ENCODE assay signal across 13 cellular contexts in the genomic region with DNA sequence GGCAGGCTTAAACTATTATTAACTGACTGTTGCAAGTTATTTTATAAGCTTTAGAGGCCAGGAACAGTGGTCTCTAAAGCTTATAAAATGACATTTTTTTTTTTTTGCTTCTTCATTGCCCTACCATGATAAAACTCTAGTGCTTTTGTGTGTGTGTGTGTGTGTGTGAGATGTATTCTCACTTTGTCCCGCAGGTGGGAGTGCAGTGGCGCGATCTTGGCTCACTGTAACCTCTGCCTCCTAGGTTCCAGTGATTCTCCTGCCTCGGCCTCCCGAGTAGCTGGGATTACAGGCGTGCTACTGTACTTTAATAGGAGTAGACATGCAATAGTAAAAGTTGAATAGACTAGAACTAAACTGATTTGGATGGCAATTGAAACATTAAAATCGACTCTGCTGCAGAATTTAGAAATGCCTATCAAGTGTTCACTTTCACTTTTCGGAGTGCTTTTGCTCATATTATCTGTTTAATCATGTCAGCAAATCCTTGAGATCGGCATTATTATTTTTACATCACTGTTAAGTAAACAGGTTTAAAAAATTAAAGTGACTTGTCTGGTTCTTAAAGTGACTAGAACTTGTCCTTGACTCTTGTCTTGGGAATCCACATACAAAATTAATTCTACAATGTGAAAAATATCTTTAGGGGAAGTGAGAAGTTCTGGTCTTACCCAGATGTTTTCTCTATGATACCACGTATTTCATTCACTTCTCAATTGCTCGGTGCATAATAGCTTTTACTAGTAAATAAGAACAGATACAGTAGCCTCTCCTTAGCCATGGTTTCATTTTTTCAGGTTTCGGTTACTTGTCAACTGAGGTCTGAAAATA. TPM values are rescaled to one million over a fixed set of nuclear protein-coding genes. Genes with fewer than 3 reads are reported as not detected.
A peak's percentile ranks its signal among the peaks of the same experiment; 100 is the strongest.
DNase-seq lines count a peak whose midpoint lies in the region; ATAC-seq and TF ChIP-seq lines count a peak whose summit lies in the region.
"Had no signal": no experiment of that assay in that cellular context is flagged by ENCODE, and none has a peak within 500 bp of the region (broad histone marks: within the 10 kb centered on the region; RNA-seq: fewer than 3 reads in every experiment).

No MANE protein-coding gene starts in this region.

- no peak overlapping the region for H3K27ac Mint-ChIP-seq in stimulated activated effector memory CD8-positive, alpha-beta T cell treated with anti-CD3 and anti-CD28 coated beads, Interleukin-12 subunit alpha, Interleukin-12 subunit beta, amount 100 ng/mL, for 72 hours
- H3K27ac Mint-ChIP-seq: CD8-positive, alpha-beta memory T cell; dendritic cell treated with granulocyte-macrophage colony-stimulating factor and Interleukin-4, amounts not matched to agents 40 ng/mL and 50 ng/mL, for 4 days had no signal

- no TSS peak for BruUV-seq in PC-3 (replicated peaks; lab: Mats Ljungman, UMichigan)

- H3K36me3 ChIP-seq in PC-3 (ENCODE audit: low read depth, low read length): no peaks in the 10 kb centered on the region
- no peaks in the 10 kb centered on the region for H3K36me3 ChIP-seq in vagina

- H3K9me3 ChIP-seq in PC-3 (ENCODE audit: low read length): no peaks in the 10 kb centered on the region
- H3K9me3 ChIP-seq in vagina: no peaks in the 10 kb centered on the region

- no peaks in the 10 kb centered on the region for H3K79me2 ChIP-seq in PC-3 (ENCODE audit: low read length)

- no peaks in the 10 kb centered on the region for H3K9me3 Mint-ChIP-seq in stimulated activated effector memory CD8-positive, alpha-beta T cell treated with anti-CD3 and anti-CD28 coated beads, Interleukin-12 subunit alpha, Interleukin-12 subunit beta, amount 100 ng/mL, for 72 hours
- H3K9me3 Mint-ChIP-seq: CD8-positive, alpha-beta memory T cell; dendritic cell treated with granulocyte-macrophage colony-stimulating factor and Interleukin-4, amounts not matched to agents 40 ng/mL and 50 ng/mL, for 4 days had no signal

- peak overlapping the region; percentile 14; the same call in 1 of the 2 replicates for H2AFZ ChIP-seq in PC-3 (ENCODE audit: low read length)

- in situ Hi-C loops in GM13976 (cut with MboI; ENCODE audit: low sequenced_read_pairs, unreplicated experiment) (loop anchor here (10.0 kb wide), 1 partner anchor 218 kb away; no protein-coding TSS in a partner anchor), ACHN (cut with HindIII; ENCODE audit: low pct_ligation_motif_present, low pct_unique_long_range_greater_than_20kb, low sequenced_read_pairs) (no loop called here)

- H3K4me3 Mint-ChIP-seq in stimulated activated effector memory CD8-positive, alpha-beta T cell treated with anti-CD3 and anti-CD28 coated beads, Interleukin-12 subunit alpha, Interleukin-12 subunit beta, amount 100 ng/mL, for 72 hours: no peak overlapping the region
- H3K4me3 Mint-ChIP-seq: CD8-positive, alpha-beta memory T cell; dendritic cell treated with granulocyte-macrophage colony-stimulating factor and Interleukin-4, amounts not matched to agents 40 ng/mL and 50 ng/mL, for 4 days had no signal

- H3K9ac ChIP-seq in PC-3 (ENCODE audit: low read length): no peak overlapping the region

- peak overlapping the region; percentile 4; the same call in 1 of the 2 replicates for H3K4me3 ChIP-seq in PC-3 (ENCODE audit: low read length)
- H3K4me3 ChIP-seq in vagina: no peak overlapping the region

- no peaks in the 10 kb centered on the region for H3K9me2 ChIP-seq in PC-3 (replicated peaks; ENCODE audit: low read length)

- DNase-seq in GM13976 (ENCODE audit: low spot score) (peak; percentile 23), PC-3 (no peak), ACHN (no peak), left lobe of liver (ENCODE audit: low spot score) (no peak), vagina (ENCODE audit: extremely low spot score in 2 of 2) (no peak)
- no peak for DNase-seq in stimulated activated effector memory CD8-positive, alpha-beta T cell treated with anti-CD3 and anti-CD28 coated beads, Interleukin-12 subunit alpha, Interleukin-12 subunit beta, amount 100 ng/mL, for 72 hours (ENCODE audit: low spot score in 2 of 2)
- DNase-seq: activated effector memory CD4-positive, alpha-beta T cell treated with anti-CD3 and anti-CD28 coated beads, Interleukin-2, amount 50 U/mL, for 16 hours; CD8-positive, alpha-beta memory T cell; H7; hypothalamus had no signal

- ATAC-seq in GM19463 (IDR thresholded peaks at IDR 0.05; ENCODE audit: unreplicated experiment): peak; percentile 87
- peak; percentile 51 for ATAC-seq in HG03095 (IDR thresholded peaks at IDR 0.05; ENCODE audit: unreplicated experiment)
- no peak for ATAC-seq in PC-3
- ATAC-seq in stimulated activated effector memory CD8-positive, alpha-beta T cell treated with anti-CD3 and anti-CD28 coated beads, Interleukin-12 subunit alpha, Interleukin-12 subunit beta, amount 100 ng/mL, for 72 hours: no peak
- no peak for ATAC-seq in left lobe of liver

- H3K4me2 ChIP-seq in PC-3 (ENCODE audit: low read length): peak overlapping the region; percentile 50

- H3K4me1 Mint-ChIP-seq in stimulated activated effector memory CD8-positive, alpha-beta T cell treated with anti-CD3 and anti-CD28 coated beads, Interleukin-12 subunit alpha, Interleukin-12 subunit beta, amount 100 ng/mL, for 72 hours: no peaks in the 10 kb centered on the region
- H3K4me1 Mint-ChIP-seq: CD8-positive, alpha-beta memory T cell had no signal

- H3K4me1 ChIP-seq in PC-3 (ENCODE audit: insufficient read depth, low read length) (peaks cover 11% of the 10 kb centered on the region), vagina (no peaks in the 10 kb centered on the region)

- TF ChIP-seq CTCF in GM13976 (IDR thresholded peaks at IDR 0.05; ENCODE audit: borderline replicate concordance, control extremely low read depth, extremely low read depth, insufficient read depth, missing control alignments) (no peak), PC-3 (conservative IDR thresholded peaks at IDR 0.05; ENCODE audit: low read depth, low read length) (no peak), vagina (IDR thresholded peaks at IDR 0.05) (no peak)

- H3F3A ChIP-seq in PC-3 (ENCODE audit: low read length, unreplicated experiment): no peaks in the 10 kb centered on the region

- TF ChIP-seq POLR2A in vagina (IDR thresholded peaks at IDR 0.05): no peak

- intact Hi-C loops in PC-3 (cut with micrococcal nuclease) (loop anchor here (2.0 kb wide), 1 partner anchor 28 kb away; no protein-coding TSS in a partner anchor), vagina (cut with DNase I) (no loop called here)

- 0 out of 2 replicates have a peak overlapping the region, but pooled peaks have one; percentile 1 for H3K27ac ChIP-seq in PC-3 (ENCODE audit: low read length)
- no peak overlapping the region for H3K27ac ChIP-seq in vagina

- no peaks in the 10 kb centered on the region for H3K36me3 Mint-ChIP-seq in stimulated activated effector memory CD8-positive, alpha-beta T cell treated with anti-CD3 and anti-CD28 coated beads, Interleukin-12 subunit alpha, Interleukin-12 subunit beta, amount 100 ng/mL, for 72 hours
- H3K36me3 Mint-ChIP-seq: CD8-positive, alpha-beta memory T cell had no signal

- CTCF ChIA-PET in PC-3 (lab: Charles Lee): no interaction called here

- POLR2A ChIA-PET in PC-3 (lab: Charles Lee; ENCODE audit: unreplicated experiment): no interaction called here

- no peaks in the 10 kb centered on the region for H4K20me1 ChIP-seq in PC-3 (ENCODE audit: low read length)

- H3K27me3 ChIP-seq in PC-3 (ENCODE audit: low read length) (peaks cover 8% of the 10 kb centered on the region), vagina (no peaks in the 10 kb centered on the region)

RNA-seq across cellular contexts. Expression of gene PCTP, which starts 8.4 kb away (rescaled TPM):
- 15.4 and 17.6 TPM in 2 replicates for total RNA-seq in PC-3 (2014; rRNA removed)
- 74.1 TPM for total RNA-seq in left lobe of liver
- total RNA-seq in vagina: 8.6 TPM

RNA-seq across cellular contexts. Expression of gene TMEM100, which starts 19.8 kb away (rescaled TPM):
- total RNA-seq in PC-3 (2014; rRNA removed): not detected in 2 replicates
- 7.0 TPM for total RNA-seq in left lobe of liver
- 20.6 TPM for total RNA-seq in vagina
- total RNA-seq: CD8-positive, alpha-beta memory T cell had no signal

Comparison
In these comparisons a context has a peak if more than half of its experiments do, and no peak if none do; other contexts are left out.
1. ATAC-seq: peak in GM19463 (single experiment) and HG03095 (single experiment); none in PC-3 (single experiment), stimulated activated effector memory CD8-positive, alpha-beta T cell treated with anti-CD3 and anti-CD28 coated beads, Interleukin-12 subunit alpha, Interleukin-12 subunit beta, amount 100 ng/mL, for 72 hours (single experiment) and left lobe of liver (single experiment).